In the genomic region with DNA sequence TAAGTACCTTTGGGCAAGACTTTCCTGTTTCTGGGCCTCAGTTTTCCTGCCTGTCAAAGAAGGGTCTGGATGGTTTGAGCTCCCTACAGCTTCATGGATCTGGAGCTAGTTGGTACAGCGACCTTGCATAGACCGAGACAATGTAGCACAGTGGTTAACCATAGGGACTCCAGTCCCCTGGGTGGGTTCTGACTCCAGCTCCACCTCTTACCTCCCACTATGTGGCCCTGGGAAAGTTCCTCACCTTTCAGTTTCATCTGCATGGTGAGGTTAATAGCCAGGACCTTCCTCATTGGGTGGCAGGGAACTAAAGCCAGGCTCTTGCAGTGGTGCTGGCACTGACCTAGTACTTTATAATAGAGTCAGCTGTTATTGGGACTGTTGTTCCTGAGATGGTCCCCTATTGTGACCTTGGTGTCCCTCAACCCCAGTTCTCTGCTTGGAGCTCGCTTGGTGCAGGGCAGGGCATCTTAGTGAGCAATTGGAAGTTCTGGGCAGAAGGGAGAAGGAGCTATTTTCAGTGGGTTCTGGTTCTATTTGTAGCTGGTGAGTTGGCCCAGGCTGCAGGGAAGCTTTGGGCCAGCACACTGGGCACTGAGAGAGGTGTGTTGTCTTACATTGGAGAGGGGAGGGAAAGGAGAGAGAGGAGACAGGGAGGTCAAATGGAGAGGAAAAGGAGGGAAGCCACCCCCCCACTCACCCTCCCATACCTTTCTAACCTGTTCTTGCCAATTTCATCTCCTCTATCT, we compare ENCODE assay signal across 18 cellular contexts. TPM values are rescaled to one million over a fixed set of nuclear protein-coding genes. Genes with fewer than 3 reads are reported as not detected.
A peak's percentile ranks its signal among the peaks of the same experiment; 100 is the strongest.
DNase-seq lines count a peak whose midpoint lies in the region; ATAC-seq and TF ChIP-seq lines count a peak whose summit lies in the region.
"Had no signal": no experiment of that assay in that cellular context is flagged by ENCODE, and none has a peak within 500 bp of the region (broad histone marks: within the 10 kb centered on the region; RNA-seq: fewer than 3 reads in every experiment).

No MANE protein-coding gene starts in this region.

- peak overlapping the region in 7 of 8 donors; percentile 33 to 85 (median 61) for H3K27ac ChIP-seq in spleen
- H3K27ac ChIP-seq: transverse colon had no signal

- H3K4me3 ChIP-seq in spleen: no peak overlapping the region
- H3K4me3 ChIP-seq: lung, transverse colon had no signal

- H3K36me3 ChIP-seq in spleen: no peaks in the 10 kb centered on the region
- H3K36me3 ChIP-seq: transverse colon had no signal

- peak overlapping the region; percentile 51 to 94 (median 78) for H3K27ac Mint-ChIP-seq in brain
- H3K27ac Mint-ChIP-seq: activated naive CD8-positive, alpha-beta T cell treated with anti-CD3 and anti-CD28 coated beads, Interleukin-2, amount 50 U/mL, for 24 hours; natural killer cell treated with Interleukin-12 subunit alpha and Interleukin-12 subunit beta and Interleukin-15 and Interleukin-18, amount 100 ng/mL, for 72 hours had no signal

- peak overlapping the region in 3 of 5 experiments; percentile 14 to 56 (median 48) for H3K4me3 Mint-ChIP-seq in brain
- H3K4me3 Mint-ChIP-seq: activated naive CD8-positive, alpha-beta T cell treated with anti-CD3 and anti-CD28 coated beads, Interleukin-2, amount 50 U/mL, for 24 hours; CD4-positive, CD25-positive, alpha-beta regulatory T cell; central memory CD8-positive, alpha-beta T cell; natural killer cell treated with Interleukin-12 subunit alpha and Interleukin-12 subunit beta and Interleukin-15 and Interleukin-18, amount 100 ng/mL, for 72 hours had no signal

- peaks cover 0 to 20% (median 0%) of the 10 kb centered on the region in 6 donors for H3K4me1 ChIP-seq in spleen

- WGBS in spleen, 5 donors: 92 to 100% (median 95%) methylated on average over 3 of the region's 3 CpGs

- no peaks in the 10 kb centered on the region for H3K9me3 Mint-ChIP-seq in brain
- H3K9me3 Mint-ChIP-seq: activated naive CD8-positive, alpha-beta T cell treated with anti-CD3 and anti-CD28 coated beads, Interleukin-2, amount 50 U/mL, for 24 hours; central memory CD8-positive, alpha-beta T cell; natural killer cell treated with Interleukin-12 subunit alpha and Interleukin-12 subunit beta and Interleukin-15 and Interleukin-18, amount 100 ng/mL, for 72 hours had no signal

- H3K36me3 Mint-ChIP-seq in brain: no peaks in the 10 kb centered on the region
- H3K36me3 Mint-ChIP-seq: CD4-positive, CD25-positive, alpha-beta regulatory T cell; natural killer cell treated with Interleukin-12 subunit alpha and Interleukin-12 subunit beta and Interleukin-15 and Interleukin-18, amount 100 ng/mL, for 72 hours had no signal

- TF ChIP-seq POLR2A in spleen (IDR thresholded peaks at IDR 0.05): no peak

- H3K9me3 ChIP-seq in spleen: no peaks in the 10 kb centered on the region
- H3K9me3 ChIP-seq: transverse colon had no signal

- H3K27me3 Mint-ChIP-seq in brain: peaks cover 27% of the 10 kb centered on the region

- peaks cover 21% of the 10 kb centered on the region for H3K4me1 Mint-ChIP-seq in brain

- TF ChIP-seq CTCF in brain (conservative IDR thresholded peaks at IDR 0.05) (no peak), spleen (IDR thresholded peaks at IDR 0.05 in 8 of 11, conservative IDR thresholded peaks at IDR 0.05 in 3 of 11) (no peak), GM10266 (IDR thresholded peaks at IDR 0.05; ENCODE audit: control insufficient read depth, insufficient read depth, low read depth, missing control alignments) (no peak)

- H3K27me3 ChIP-seq in spleen (replicated peaks in 1 of 7): no peaks in the 10 kb centered on the region
- H3K27me3 ChIP-seq: transverse colon had no signal

- intact Hi-C loops in left colon (cut with DNase I, micrococcal nuclease): no loop called here
- intact Hi-C loops in spleen (cut with DNase I; ENCODE audit: low total_unique reads): no loop called here

- ATAC-seq in left colon: peak; percentile 34
- no peak for ATAC-seq in GM21447 (IDR thresholded peaks at IDR 0.05; ENCODE audit: unreplicated experiment)
- ATAC-seq in HG03159 (IDR thresholded peaks at IDR 0.05; ENCODE audit: unreplicated experiment): no peak
- ATAC-seq: activated naive CD8-positive, alpha-beta T cell treated with anti-CD3 and anti-CD28 coated beads, Interleukin-2, amount 50 U/mL, for 24 hours; SK-N-SH treated with all-trans-retinoic acid at 6 μM for 48 hours had no signal

- peak; percentile 59 for DNase-seq in NCI-H82 (lab: John Stamatoyannopoulos, UW)
- DNase-seq in NCI-H82 treated with DMSO at 0.1 percent for 48 hours (lab: John Stamatoyannopoulos, UW; ENCODE audit: unreplicated experiment): no peak
- no peak for DNase-seq in left colon
- no peak for DNase-seq in spleen
- DNase-seq in GM10266 (ENCODE audit: extremely low spot score): no peak
- DNase-seq: activated CD4-positive, alpha-beta T cell treated with anti-CD3 and anti-CD28 coated beads, Interleukin-2, amount 50 U/mL, for 48 hours; activated naive CD8-positive, alpha-beta T cell treated with anti-CD3 and anti-CD28 coated beads, Interleukin-2, amount 50 U/mL, for 24 hours; activated T-cell treated with anti-CD3 and anti-CD28 coated beads, Interleukin-2, amount 50 U/mL, for 48 hours; CD4-positive, CD25-positive, alpha-beta regulatory T cell; OCI-M1; transverse colon had no signal

RNA-seq across cellular contexts. Expression of a gene that starts 10.7 kb away (rescaled TPM):
- polyA plus RNA-seq in brain (ENCODE audit: insufficient read depth, low read depth, low replicate concordance): 22.8 TPM
- 10 to 100 TPM; 43.8 to 44.6 TPM for total RNA-seq in left colon
- total RNA-seq in spleen: 100 to 1,000 TPM in 3 of 7 donors, 10 to 100 TPM in 4; 65.7 to 137 (median 87.9) TPM
- polyA plus RNA-seq in spleen: 10 to 100 TPM in 1 of 3 donors, 1 to 10 TPM in 2; 5.3 to 13.0 (median 6.7) TPM

RNA-seq across cellular contexts. Expression of a gene that starts 34.2 kb away (rescaled TPM):
- 40.8 TPM for polyA plus RNA-seq in brain (ENCODE audit: insufficient read depth, low read depth, low replicate concordance)
- 10 to 100 TPM; 63.0 to 71.3 TPM for total RNA-seq in left colon
- 10 to 100 TPM; 53.6 to 89.0 (median 68.6) TPM for total RNA-seq in spleen
- polyA plus RNA-seq in spleen: 10 to 100 TPM; 34.1 to 47.3 (median 43.0) TPM
